ENCODE assay signal across 1 cellular context in the genomic region with DNA sequence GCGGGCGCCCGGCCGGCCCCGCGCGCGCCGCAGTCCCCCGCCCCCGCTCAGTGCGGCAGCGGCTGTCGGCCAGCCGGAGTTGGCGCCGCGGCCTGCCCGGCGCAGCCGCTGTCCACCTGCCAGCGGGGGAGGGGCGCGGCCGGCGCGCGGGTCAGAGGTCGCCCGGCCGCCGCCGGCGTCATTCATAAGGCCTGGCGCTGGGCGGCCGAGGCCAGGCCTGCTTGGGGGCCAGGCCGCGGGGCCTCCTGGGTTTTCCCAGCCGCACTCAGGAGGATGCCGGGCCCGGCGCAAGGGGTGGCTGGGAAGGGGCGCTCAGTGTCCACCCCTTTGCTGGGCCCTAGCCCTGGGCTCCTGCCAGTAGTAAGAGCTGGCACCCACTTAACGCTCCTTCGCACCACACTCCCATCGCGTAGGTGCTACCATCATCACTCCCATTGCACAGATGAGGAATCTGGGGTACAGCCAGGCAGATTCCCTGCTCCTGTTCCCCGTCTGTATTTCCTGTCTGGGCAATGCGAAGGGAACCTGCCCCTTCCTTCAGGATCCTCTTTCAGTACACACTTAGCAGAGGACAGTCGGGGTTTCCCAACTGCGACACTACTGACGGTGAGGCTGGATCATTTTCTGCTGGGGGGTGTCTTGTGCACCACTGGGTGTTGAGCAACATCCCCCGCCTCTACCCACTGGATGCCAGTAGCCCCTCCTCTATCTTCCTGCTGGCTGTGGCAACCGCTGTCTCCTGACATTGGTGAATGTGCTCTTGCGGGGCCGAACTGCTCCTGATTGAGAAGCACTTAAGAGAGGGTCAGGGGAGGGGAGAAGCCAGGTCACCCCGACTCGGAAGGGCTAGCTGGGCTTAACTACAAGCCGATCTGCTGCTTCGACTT.
TF ChIP-seq lines count a peak whose summit lies in the region.

No MANE protein-coding gene starts in this region.

TF ChIP-seq in HepG2, 621 proteins besides CTCF, POLR2A, EP300 and RAD21 (continued from another document and continues in another):
- no peak for TF ChIP-seq FOXA3 (CRISPR knock-in tag; IDR thresholded peaks at IDR 0.05)
- TF ChIP-seq RBFOX2 (IDR thresholded peaks at IDR 0.05; ENCODE audit: low read depth, low read length) = peak; percentile 78
- 0 out of 2 replicates have a peak, but pooled peaks have one; percentile 25 for TF ChIP-seq TOPORS (CRISPR knock-in tag; IDR thresholded peaks at IDR 0.05)
- TF ChIP-seq ZNF547 (CRISPR knock-in tag; IDR thresholded peaks at IDR 0.05) = peak; percentile 19; the same call in 1 of the 2 replicates
- TF ChIP-seq, protein P1, sequence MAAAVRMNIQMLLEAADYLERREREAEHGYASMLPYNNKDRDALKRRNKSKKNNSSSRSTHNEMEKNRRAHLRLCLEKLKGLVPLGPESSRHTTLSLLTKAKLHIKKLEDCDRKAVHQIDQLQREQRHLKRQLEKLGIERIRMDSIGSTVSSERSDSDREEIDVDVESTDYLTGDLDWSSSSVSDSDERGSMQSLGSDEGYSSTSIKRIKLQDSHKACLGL (CRISPR knock-in tag; IDR thresholded peaks at IDR 0.05) = peak; percentile 49; the same call in 1 of the 2 replicates
- peak; percentile 44; the same call in 1 of the 2 replicates for TF ChIP-seq TGIF2 (CRISPR knock-in tag; IDR thresholded peaks at IDR 0.05)
- TF ChIP-seq ZC3H4 (CRISPR knock-in tag; IDR thresholded peaks at IDR 0.05; ENCODE audit: borderline replicate concordance) = peak; percentile 62
- TF ChIP-seq SIN3B (IDR thresholded peaks at IDR 0.05; ENCODE audit: low read length) = no peak
- TF ChIP-seq, protein P2, sequence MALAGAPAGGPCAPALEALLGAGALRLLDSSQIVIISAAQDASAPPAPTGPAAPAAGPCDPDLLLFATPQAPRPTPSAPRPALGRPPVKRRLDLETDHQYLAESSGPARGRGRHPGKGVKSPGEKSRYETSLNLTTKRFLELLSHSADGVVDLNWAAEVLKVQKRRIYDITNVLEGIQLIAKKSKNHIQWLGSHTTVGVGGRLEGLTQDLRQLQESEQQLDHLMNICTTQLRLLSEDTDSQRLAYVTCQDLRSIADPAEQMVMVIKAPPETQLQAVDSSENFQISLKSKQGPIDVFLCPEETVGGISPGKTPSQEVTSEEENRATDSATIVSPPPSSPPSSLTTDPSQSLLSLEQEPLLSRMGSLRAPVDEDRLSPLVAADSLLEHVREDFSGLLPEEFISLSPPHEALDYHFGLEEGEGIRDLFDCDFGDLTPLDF (CRISPR knock-in tag; IDR thresholded peaks at IDR 0.05) = no peak
- peak; percentile 43; the same call in 1 of the 2 replicates for TF ChIP-seq MYC (CRISPR knock-in tag; IDR thresholded peaks at IDR 0.05; ENCODE audit: borderline replicate concordance)
- TF ChIP-seq MTA1 (CRISPR knock-in tag; IDR thresholded peaks at IDR 0.05; ENCODE audit: borderline replicate concordance) = peak; percentile 27; the same call in 1 of the 2 replicates
- peak; percentile 68; the same call in 1 of the 2 replicates for TF ChIP-seq SMAD3 (CRISPR knock-in tag; IDR thresholded peaks at IDR 0.05)
- TF ChIP-seq ZNF317 (CRISPR knock-in tag; IDR thresholded peaks at IDR 0.05) = peak; percentile 89
- TF ChIP-seq HMGA1 (CRISPR knock-in tag; conservative IDR thresholded peaks at IDR 0.05) = no peak
- TF ChIP-seq MED13 (CRISPR knock-in tag; IDR thresholded peaks at IDR 0.05) = 0 out of 2 replicates have a peak, but pooled peaks have one; percentile 44
- TF ChIP-seq, protein P3, sequence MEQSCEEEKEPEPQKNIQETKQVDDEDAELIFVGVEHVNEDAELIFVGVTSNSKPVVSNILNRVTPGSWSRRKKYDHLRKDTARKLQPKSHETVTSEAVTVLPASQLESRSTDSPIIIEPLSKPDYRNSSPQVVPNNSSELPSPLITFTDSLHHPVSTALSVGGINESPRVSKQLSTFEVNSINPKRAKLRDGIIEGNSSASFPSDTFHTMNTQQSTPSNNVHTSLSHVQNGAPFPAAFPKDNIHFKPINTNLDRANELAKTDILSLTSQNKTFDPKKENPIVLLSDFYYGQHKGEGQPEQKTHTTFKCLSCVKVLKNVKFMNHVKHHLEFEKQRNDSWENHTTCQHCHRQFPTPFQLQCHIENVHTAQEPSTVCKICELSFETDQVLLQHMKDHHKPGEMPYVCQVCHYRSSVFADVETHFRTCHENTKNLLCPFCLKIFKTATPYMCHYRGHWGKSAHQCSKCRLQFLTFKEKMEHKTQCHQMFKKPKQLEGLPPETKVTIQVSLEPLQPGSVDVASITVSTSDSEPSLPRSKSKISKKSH (CRISPR knock-in tag; IDR thresholded peaks at IDR 0.05; ENCODE audit: borderline replicate concordance) = 0 out of 2 replicates have a peak, but pooled peaks have one; percentile 63
- TF ChIP-seq KDM4B (CRISPR knock-in tag; IDR thresholded peaks at IDR 0.05) = 0 out of 2 replicates have a peak, but pooled peaks have one; percentile 20
- TF ChIP-seq ZNF124 (CRISPR knock-in tag; IDR thresholded peaks at IDR 0.05) = peak; percentile 82; the same call in 1 of the 2 replicates
- TF ChIP-seq ZFP82 (CRISPR knock-in tag; IDR thresholded peaks at IDR 0.05; ENCODE audit: borderline replicate concordance) = no peak
- TF ChIP-seq, protein P4, sequence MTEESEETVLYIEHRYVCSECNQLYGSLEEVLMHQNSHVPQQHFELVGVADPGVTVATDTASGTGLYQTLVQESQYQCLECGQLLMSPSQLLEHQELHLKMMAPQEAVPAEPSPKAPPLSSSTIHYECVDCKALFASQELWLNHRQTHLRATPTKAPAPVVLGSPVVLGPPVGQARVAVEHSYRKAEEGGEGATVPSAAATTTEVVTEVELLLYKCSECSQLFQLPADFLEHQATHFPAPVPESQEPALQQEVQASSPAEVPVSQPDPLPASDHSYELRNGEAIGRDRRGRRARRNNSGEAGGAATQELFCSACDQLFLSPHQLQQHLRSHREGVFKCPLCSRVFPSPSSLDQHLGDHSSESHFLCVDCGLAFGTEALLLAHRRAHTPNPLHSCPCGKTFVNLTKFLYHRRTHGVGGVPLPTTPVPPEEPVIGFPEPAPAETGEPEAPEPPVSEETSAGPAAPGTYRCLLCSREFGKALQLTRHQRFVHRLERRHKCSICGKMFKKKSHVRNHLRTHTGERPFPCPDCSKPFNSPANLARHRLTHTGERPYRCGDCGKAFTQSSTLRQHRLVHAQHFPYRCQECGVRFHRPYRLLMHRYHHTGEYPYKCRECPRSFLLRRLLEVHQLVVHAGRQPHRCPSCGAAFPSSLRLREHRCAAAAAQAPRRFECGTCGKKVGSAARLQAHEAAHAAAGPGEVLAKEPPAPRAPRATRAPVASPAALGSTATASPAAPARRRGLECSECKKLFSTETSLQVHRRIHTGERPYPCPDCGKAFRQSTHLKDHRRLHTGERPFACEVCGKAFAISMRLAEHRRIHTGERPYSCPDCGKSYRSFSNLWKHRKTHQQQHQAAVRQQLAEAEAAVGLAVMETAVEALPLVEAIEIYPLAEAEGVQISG (CRISPR knock-in tag; IDR thresholded peaks at IDR 0.05) = peak; percentile 69
- TF ChIP-seq RFX1 (IDR thresholded peaks at IDR 0.05) = no peak
- no peak for TF ChIP-seq SP140L (CRISPR knock-in tag; IDR thresholded peaks at IDR 0.05; ENCODE audit: borderline replicate concordance)
- TF ChIP-seq NR2C2 (CRISPR knock-in tag; IDR thresholded peaks at IDR 0.05; ENCODE audit: borderline replicate concordance) = peak; percentile 96
- peak; percentile 42; the same call in 1 of the 2 replicates for TF ChIP-seq ZNF337 (CRISPR knock-in tag; IDR thresholded peaks at IDR 0.05; ENCODE audit: borderline replicate concordance, low read depth)
- TF ChIP-seq ZFP62 (CRISPR knock-in tag; IDR thresholded peaks at IDR 0.05) = no peak
- TF ChIP-seq ZNF253 (CRISPR knock-in tag; IDR thresholded peaks at IDR 0.05; ENCODE audit: borderline replicate concordance) = no peak
- TF ChIP-seq ZBTB7B (CRISPR knock-in tag; IDR thresholded peaks at IDR 0.05) = peak; percentile 20; the same call in 1 of the 2 replicates
- no peak for TF ChIP-seq U2AF2 (IDR thresholded peaks at IDR 0.05; ENCODE audit: low read depth, low read length)
- TF ChIP-seq, protein P5, sequence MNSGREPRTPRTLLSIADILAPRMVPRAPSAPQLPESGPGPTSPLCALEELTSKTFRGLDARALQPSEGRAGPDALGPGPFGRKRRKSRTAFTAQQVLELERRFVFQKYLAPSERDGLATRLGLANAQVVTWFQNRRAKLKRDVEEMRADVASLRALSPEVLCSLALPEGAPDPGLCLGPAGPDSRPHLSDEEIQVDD (CRISPR knock-in tag; IDR thresholded peaks at IDR 0.05; ENCODE audit: borderline replicate concordance) = 0 out of 2 replicates have a peak, but pooled peaks have one; percentile 62
- TF ChIP-seq, protein P6, sequence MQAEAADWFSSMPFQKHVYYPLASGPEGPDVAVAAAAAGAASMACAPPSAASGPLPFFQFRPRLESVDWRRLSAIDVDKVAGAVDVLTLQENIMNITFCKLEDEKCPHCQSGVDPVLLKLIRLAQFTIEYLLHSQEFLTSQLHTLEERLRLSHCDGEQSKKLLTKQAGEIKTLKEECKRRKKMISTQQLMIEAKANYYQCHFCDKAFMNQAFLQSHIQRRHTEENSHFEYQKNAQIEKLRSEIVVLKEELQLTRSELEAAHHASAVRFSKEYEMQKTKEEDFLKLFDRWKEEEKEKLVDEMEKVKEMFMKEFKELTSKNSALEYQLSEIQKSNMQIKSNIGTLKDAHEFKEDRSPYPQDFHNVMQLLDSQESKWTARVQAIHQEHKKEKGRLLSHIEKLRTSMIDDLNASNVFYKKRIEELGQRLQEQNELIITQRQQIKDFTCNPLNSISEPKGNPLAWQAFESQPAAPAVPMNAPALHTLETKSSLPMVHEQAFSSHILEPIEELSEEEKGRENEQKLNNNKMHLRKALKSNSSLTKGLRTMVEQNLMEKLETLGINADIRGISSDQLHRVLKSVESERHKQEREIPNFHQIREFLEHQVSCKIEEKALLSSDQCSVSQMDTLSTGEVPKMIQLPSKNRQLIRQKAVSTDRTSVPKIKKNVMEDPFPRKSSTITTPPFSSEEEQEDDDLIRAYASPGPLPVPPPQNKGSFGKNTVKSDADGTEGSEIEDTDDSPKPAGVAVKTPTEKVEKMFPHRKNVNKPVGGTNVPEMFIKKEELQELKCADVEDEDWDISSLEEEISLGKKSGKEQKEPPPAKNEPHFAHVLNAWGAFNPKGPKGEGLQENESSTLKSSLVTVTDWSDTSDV (CRISPR knock-in tag; IDR thresholded peaks at IDR 0.05) = no peak
- peak; percentile 43; the same call in 1 of the 2 replicates for TF ChIP-seq NR2F2 (IDR thresholded peaks at IDR 0.05; ENCODE audit: borderline replicate concordance, low read depth)
- TF ChIP-seq, protein P7, sequence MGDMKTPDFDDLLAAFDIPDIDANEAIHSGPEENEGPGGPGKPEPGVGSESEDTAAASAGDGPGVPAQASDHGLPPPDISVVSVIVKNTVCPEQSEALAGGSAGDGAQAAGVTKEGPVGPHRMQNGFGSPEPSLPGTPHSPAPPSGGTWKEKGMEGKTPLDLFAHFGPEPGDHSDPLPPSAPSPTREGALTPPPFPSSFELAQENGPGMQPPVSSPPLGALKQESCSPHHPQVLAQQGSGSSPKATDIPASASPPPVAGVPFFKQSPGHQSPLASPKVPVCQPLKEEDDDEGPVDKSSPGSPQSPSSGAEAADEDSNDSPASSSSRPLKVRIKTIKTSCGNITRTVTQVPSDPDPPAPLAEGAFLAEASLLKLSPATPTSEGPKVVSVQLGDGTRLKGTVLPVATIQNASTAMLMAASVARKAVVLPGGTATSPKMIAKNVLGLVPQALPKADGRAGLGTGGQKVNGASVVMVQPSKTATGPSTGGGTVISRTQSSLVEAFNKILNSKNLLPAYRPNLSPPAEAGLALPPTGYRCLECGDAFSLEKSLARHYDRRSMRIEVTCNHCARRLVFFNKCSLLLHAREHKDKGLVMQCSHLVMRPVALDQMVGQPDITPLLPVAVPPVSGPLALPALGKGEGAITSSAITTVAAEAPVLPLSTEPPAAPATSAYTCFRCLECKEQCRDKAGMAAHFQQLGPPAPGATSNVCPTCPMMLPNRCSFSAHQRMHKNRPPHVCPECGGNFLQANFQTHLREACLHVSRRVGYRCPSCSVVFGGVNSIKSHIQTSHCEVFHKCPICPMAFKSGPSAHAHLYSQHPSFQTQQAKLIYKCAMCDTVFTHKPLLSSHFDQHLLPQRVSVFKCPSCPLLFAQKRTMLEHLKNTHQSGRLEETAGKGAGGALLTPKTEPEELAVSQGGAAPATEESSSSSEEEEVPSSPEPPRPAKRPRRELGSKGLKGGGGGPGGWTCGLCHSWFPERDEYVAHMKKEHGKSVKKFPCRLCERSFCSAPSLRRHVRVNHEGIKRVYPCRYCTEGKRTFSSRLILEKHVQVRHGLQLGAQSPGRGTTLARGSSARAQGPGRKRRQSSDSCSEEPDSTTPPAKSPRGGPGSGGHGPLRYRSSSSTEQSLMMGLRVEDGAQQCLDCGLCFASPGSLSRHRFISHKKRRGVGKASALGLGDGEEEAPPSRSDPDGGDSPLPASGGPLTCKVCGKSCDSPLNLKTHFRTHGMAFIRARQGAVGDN (CRISPR knock-in tag; IDR thresholded peaks at IDR 0.05) = peak; percentile 90
- peak; percentile 17; the same call in 1 of the 2 replicates for TF ChIP-seq ZNF232 (CRISPR knock-in tag; IDR thresholded peaks at IDR 0.05; ENCODE audit: borderline replicate concordance)
- TF ChIP-seq ZBTB1 (CRISPR knock-in tag; IDR thresholded peaks at IDR 0.05; ENCODE audit: borderline replicate concordance) = no peak
- TF ChIP-seq, protein P8, sequence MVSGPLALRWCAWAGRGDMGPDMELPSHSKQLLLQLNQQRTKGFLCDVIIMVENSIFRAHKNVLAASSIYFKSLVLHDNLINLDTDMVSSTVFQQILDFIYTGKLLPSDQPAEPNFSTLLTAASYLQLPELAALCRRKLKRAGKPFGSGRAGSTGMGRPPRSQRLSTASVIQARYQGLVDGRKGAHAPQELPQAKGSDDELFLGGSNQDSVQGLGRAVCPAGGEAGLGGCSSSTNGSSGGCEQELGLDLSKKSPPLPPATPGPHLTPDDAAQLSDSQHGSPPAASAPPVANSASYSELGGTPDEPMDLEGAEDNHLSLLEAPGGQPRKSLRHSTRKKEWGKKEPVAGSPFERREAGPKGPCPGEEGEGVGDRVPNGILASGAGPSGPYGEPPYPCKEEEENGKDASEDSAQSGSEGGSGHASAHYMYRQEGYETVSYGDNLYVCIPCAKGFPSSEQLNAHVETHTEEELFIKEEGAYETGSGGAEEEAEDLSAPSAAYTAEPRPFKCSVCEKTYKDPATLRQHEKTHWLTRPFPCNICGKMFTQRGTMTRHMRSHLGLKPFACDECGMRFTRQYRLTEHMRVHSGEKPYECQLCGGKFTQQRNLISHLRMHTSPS (CRISPR knock-in tag; IDR thresholded peaks at IDR 0.05; ENCODE audit: low read depth) = peak; percentile 78; the same call in 1 of the 2 replicates
- TF ChIP-seq ZNF33B (CRISPR knock-in tag; IDR thresholded peaks at IDR 0.05) = 0 out of 2 replicates have a peak, but pooled peaks have one; percentile 52
- TF ChIP-seq, protein P9, sequence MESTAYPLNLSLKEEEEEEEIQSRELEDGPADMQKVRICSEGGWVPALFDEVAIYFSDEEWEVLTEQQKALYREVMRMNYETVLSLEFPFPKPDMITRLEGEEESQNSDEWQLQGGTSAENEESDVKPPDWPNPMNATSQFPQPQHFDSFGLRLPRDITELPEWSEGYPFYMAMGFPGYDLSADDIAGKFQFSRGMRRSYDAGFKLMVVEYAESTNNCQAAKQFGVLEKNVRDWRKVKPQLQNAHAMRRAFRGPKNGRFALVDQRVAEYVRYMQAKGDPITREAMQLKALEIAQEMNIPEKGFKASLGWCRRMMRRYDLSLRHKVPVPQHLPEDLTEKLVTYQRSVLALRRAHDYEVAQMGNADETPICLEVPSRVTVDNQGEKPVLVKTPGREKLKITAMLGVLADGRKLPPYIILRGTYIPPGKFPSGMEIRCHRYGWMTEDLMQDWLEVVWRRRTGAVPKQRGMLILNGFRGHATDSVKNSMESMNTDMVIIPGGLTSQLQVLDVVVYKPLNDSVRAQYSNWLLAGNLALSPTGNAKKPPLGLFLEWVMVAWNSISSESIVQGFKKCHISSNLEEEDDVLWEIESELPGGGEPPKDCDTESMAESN (CRISPR knock-in tag; conservative IDR thresholded peaks at IDR 0.05) = 0 out of 2 replicates have a peak, but pooled peaks have one; percentile 52
